In genomic region chr2:20418519-20418918, GRCh38 we compare ENCODE assay signal across 19 cellular contexts. TPM values are rescaled to one million over a fixed set of nuclear protein-coding genes. Genes with fewer than 3 reads are reported as not detected.
DNase-seq lines count a peak whose midpoint lies in the region; ATAC-seq and TF ChIP-seq lines count a peak whose summit lies in the region.
"Had no signal": no experiment of that assay in that cellular context is flagged by ENCODE, and none has a peak within 500 bp of the region (broad histone marks: within the 10 kb centered on the region; RNA-seq: fewer than 3 reads in every experiment).

No MANE protein-coding gene starts in this region.

- H3K4me3 ChIP-seq in ascending aorta (no peak overlapping the region), rectal smooth muscle tissue (ENCODE audit: low read length) (no peak overlapping the region), tibial nerve (no peak overlapping the region)
- no peak overlapping the region for H3K4me3 ChIP-seq in CD4-positive, alpha-beta memory T cell (ENCODE audit: low read length in 2 of 2)
- H3K4me3 ChIP-seq: dorsolateral prefrontal cortex, GM12878, mucosa of descending colon, PC-9 had no signal

- POLR2A ChIA-PET in CD4-positive, alpha-beta memory T cell (lab: Charles Lee; ENCODE audit: partially characterized antibody) = no interaction called here

- H3K36me3 Mint-ChIP-seq in CD4-positive, alpha-beta memory T cell = no peaks in the 10 kb centered on the region
- H3K36me3 Mint-ChIP-seq: type B pancreatic cell had no signal

- 71 to 76% methylated on average over 3 of the region's 3 CpGs for WGBS in tibial nerve, 2 donors

- no peak for TF ChIP-seq EP300 in tibial nerve (IDR thresholded peaks at IDR 0.05)

- H3K27ac ChIP-seq in ascending aorta (peak overlapping the region; percentile 60 to 73), rectal smooth muscle tissue (ENCODE audit: low read depth, low read length) (peak overlapping the region; percentile 78), tibial nerve (peak overlapping the region in 3 of 4 donors; percentile 48 to 83 (median 74))
- no peak overlapping the region for H3K27ac ChIP-seq in CD4-positive, alpha-beta memory T cell (ENCODE audit: low read depth, low read length)
- H3K27ac ChIP-seq: PC-9 had no signal

- TF ChIP-seq CTCF in ascending aorta (IDR thresholded peaks at IDR 0.05) (no peak), tibial nerve (IDR thresholded peaks at IDR 0.05) (no peak)

- H3K36me3 ChIP-seq in ascending aorta (no peaks in the 10 kb centered on the region), rectal smooth muscle tissue (ENCODE audit: control insufficient read depth, insufficient read depth, low read length) (no peaks in the 10 kb centered on the region), tibial nerve (no peaks in the 10 kb centered on the region)
- no peaks in the 10 kb centered on the region for H3K36me3 ChIP-seq in CD4-positive, alpha-beta memory T cell (ENCODE audit: insufficient read depth, low read length)

- DNase-seq in ascending aorta (ENCODE audit: low spot score in 2 of 2) (peak in 1 of 2 donors; percentile 37), islet precursor cell (peak; percentile 5), tibial nerve (ENCODE audit: low spot score in 2 of 2) (peak in 1 of 2 donors; percentile 3), activated gamma-delta T cell treated with Interleukin-2 at 50 U/mL for 16 hours (no peak)
- DNase-seq in CD4-positive, alpha-beta memory T cell = no peak
- DNase-seq: activated CD4-positive, alpha-beta T cell treated with anti-CD3 and anti-CD28 coated beads, Interleukin-2, amount 10 ng/mL, durations not matched to agents 7 days and 5 days; activated CD8-positive, alpha-beta memory T cell treated with anti-CD3 and anti-CD28 coated beads, Interleukin-2, amount 50 U/mL, for 4 hours; activated gamma-delta T cell; dorsolateral prefrontal cortex; foreskin melanocyte; NCI-H187 treated with DMSO at 0.1 percent for 48 hours; NCI-H2227 treated with DMSO at 0.1 percent for 48 hours; PC-9 had no signal

- no peaks in the 10 kb centered on the region for H3K9me3 Mint-ChIP-seq in CD4-positive, alpha-beta memory T cell
- H3K9me3 Mint-ChIP-seq: activated CD4-positive, alpha-beta T cell treated with anti-CD3 and anti-CD28 coated beads, Interleukin-2, amount 10 ng/mL, durations not matched to agents 7 days and 5 days; T-helper 1 cell treated with Interleukin-12 subunit alpha and Interleukin-12 subunit beta and Interleukin-4 antibody, amounts not matched to agents 30 μg/mL and 1 μg/mL, for 36 hours; type B pancreatic cell had no signal

- no peak overlapping the region for H3K4me3 Mint-ChIP-seq in CD4-positive, alpha-beta memory T cell
- H3K4me3 Mint-ChIP-seq: activated CD4-positive, alpha-beta T cell treated with anti-CD3 and anti-CD28 coated beads, Interleukin-2, amount 10 ng/mL, durations not matched to agents 7 days and 5 days; T-helper 1 cell treated with Interleukin-12 subunit alpha and Interleukin-12 subunit beta and Interleukin-4 antibody, amounts not matched to agents 30 μg/mL and 1 μg/mL, for 36 hours; type B pancreatic cell had no signal

- TF ChIP-seq POLR2A in tibial nerve (IDR thresholded peaks at IDR 0.05) = no peak

- ATAC-seq in GM21529 (IDR thresholded peaks at IDR 0.05; ENCODE audit: unreplicated experiment) = no peak

- peaks cover 16 to 29% of the 10 kb centered on the region in 2 donors for H3K4me1 ChIP-seq in ascending aorta
- H3K4me1 ChIP-seq in rectal smooth muscle tissue (ENCODE audit: control insufficient read depth, insufficient read depth, low read length) = peaks cover 31% of the 10 kb centered on the region
- peaks cover 0 to 45% (median 26%) of the 10 kb centered on the region in 4 donors for H3K4me1 ChIP-seq in tibial nerve
- no peaks in the 10 kb centered on the region for H3K4me1 ChIP-seq in CD4-positive, alpha-beta memory T cell (ENCODE audit: insufficient read depth, low read length)

- H3K9me3 ChIP-seq in ascending aorta (no peaks in the 10 kb centered on the region), tibial nerve (no peaks in the 10 kb centered on the region)
- no peaks in the 10 kb centered on the region for H3K9me3 ChIP-seq in CD4-positive, alpha-beta memory T cell (ENCODE audit: control insufficient read depth in 1 of 2, low read length in 2 of 2)
- H3K9me3 ChIP-seq: mucosa of descending colon had no signal

- no peaks in the 10 kb centered on the region for H3K27me3 ChIP-seq in ascending aorta
- no peaks in the 10 kb centered on the region for H3K27me3 ChIP-seq in rectal smooth muscle tissue (ENCODE audit: control insufficient read depth, insufficient read depth, low read length)
- H3K27me3 ChIP-seq in tibial nerve = no peaks in the 10 kb centered on the region
- H3K27me3 ChIP-seq in CD4-positive, alpha-beta memory T cell (ENCODE audit: insufficient read depth, low read length) = no peaks in the 10 kb centered on the region
- H3K27me3 ChIP-seq: dorsolateral prefrontal cortex had no signal

- H3K27me3 Mint-ChIP-seq in CD4-positive, alpha-beta memory T cell = peaks cover 5 to 8% of the 10 kb centered on the region in 2 donors

- no peak overlapping the region for H3K27ac Mint-ChIP-seq in CD4-positive, alpha-beta memory T cell
- H3K27ac Mint-ChIP-seq: T-helper 1 cell treated with Interleukin-12 subunit alpha and Interleukin-12 subunit beta and Interleukin-4 antibody, amounts not matched to agents 30 μg/mL and 1 μg/mL, for 36 hours had no signal

- H3K9ac ChIP-seq in rectal smooth muscle tissue (ENCODE audit: low read length) = no peak overlapping the region

- CTCF ChIA-PET in CD4-positive, alpha-beta memory T cell (lab: Charles Lee; ENCODE audit: partially characterized antibody) = interaction anchor here (10.1 kb wide), 1 partner anchor 6 kb away, joined by 93 read pairs; no protein-coding TSS in a partner anchor

- intact Hi-C loops in ascending aorta (cut with DNase I) = no loop called here
- intact Hi-C loops in CD4-positive, alpha-beta memory T cell (cut with micrococcal nuclease) = no loop called here

- peaks cover 0 to under 1% (median 0%) of the 10 kb centered on the region in 4 donors for H3K4me1 Mint-ChIP-seq in CD4-positive, alpha-beta memory T cell

RNA-seq across cellular contexts. Expression of gene RHOB, which starts 28.4 kb away (rescaled TPM):
- total RNA-seq in ascending aorta = 3,143 TPM
- 1,000 to 10,000 TPM; 1,356 to 1,875 (median 1,699) TPM for total RNA-seq in tibial nerve
- 1 to 10 TPM; 7.9 to 8.9 TPM for total RNA-seq in CD4-positive, alpha-beta memory T cell
- polyA plus RNA-seq in CD4-positive, alpha-beta memory T cell = under 1 TPM; 0.68 to 0.94 TPM

Comparison
In these comparisons a context has a peak if more than half of its experiments do, and no peak if none do; other contexts are left out.
1. RNA of gene RHOB, which starts 28.4 kb away (total RNA-seq): 3,143 TPM in ascending aorta (single experiment) and 1,356 to 1,875 TPM in tibial nerve; 7.9 to 8.9 TPM in CD4-positive, alpha-beta memory T cell; every median in the first group is over 100 times any median in the second.